Comparison of ENCODE assay signal across 1 cellular context in the genomic region with DNA sequence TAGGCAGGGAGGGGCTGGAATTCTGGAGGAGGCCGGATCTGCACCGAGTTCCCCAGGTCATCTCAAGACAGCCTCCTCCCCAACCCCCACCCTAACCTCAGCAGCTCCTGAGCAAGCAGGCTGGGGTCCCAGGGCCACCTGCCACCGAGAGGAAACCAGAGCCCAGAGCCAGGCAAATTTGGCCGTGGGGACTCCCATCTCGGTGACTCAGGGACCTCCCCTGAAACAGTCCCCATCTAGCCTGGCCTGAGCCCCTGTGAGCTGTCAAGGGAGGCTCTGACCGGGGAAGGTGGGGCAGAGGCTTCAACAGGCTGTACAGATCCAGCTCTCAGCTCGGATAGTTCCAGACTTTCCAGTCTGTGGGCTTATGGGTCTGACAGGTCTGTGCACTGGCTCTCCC.
TF ChIP-seq lines count a peak whose summit lies in the region.

No MANE protein-coding gene starts in this region.

TF ChIP-seq in GM23338, 12 proteins besides CTCF, POLR2A, EP300 and RAD21 (continued from another document):
- TF ChIP-seq, protein P1, sequence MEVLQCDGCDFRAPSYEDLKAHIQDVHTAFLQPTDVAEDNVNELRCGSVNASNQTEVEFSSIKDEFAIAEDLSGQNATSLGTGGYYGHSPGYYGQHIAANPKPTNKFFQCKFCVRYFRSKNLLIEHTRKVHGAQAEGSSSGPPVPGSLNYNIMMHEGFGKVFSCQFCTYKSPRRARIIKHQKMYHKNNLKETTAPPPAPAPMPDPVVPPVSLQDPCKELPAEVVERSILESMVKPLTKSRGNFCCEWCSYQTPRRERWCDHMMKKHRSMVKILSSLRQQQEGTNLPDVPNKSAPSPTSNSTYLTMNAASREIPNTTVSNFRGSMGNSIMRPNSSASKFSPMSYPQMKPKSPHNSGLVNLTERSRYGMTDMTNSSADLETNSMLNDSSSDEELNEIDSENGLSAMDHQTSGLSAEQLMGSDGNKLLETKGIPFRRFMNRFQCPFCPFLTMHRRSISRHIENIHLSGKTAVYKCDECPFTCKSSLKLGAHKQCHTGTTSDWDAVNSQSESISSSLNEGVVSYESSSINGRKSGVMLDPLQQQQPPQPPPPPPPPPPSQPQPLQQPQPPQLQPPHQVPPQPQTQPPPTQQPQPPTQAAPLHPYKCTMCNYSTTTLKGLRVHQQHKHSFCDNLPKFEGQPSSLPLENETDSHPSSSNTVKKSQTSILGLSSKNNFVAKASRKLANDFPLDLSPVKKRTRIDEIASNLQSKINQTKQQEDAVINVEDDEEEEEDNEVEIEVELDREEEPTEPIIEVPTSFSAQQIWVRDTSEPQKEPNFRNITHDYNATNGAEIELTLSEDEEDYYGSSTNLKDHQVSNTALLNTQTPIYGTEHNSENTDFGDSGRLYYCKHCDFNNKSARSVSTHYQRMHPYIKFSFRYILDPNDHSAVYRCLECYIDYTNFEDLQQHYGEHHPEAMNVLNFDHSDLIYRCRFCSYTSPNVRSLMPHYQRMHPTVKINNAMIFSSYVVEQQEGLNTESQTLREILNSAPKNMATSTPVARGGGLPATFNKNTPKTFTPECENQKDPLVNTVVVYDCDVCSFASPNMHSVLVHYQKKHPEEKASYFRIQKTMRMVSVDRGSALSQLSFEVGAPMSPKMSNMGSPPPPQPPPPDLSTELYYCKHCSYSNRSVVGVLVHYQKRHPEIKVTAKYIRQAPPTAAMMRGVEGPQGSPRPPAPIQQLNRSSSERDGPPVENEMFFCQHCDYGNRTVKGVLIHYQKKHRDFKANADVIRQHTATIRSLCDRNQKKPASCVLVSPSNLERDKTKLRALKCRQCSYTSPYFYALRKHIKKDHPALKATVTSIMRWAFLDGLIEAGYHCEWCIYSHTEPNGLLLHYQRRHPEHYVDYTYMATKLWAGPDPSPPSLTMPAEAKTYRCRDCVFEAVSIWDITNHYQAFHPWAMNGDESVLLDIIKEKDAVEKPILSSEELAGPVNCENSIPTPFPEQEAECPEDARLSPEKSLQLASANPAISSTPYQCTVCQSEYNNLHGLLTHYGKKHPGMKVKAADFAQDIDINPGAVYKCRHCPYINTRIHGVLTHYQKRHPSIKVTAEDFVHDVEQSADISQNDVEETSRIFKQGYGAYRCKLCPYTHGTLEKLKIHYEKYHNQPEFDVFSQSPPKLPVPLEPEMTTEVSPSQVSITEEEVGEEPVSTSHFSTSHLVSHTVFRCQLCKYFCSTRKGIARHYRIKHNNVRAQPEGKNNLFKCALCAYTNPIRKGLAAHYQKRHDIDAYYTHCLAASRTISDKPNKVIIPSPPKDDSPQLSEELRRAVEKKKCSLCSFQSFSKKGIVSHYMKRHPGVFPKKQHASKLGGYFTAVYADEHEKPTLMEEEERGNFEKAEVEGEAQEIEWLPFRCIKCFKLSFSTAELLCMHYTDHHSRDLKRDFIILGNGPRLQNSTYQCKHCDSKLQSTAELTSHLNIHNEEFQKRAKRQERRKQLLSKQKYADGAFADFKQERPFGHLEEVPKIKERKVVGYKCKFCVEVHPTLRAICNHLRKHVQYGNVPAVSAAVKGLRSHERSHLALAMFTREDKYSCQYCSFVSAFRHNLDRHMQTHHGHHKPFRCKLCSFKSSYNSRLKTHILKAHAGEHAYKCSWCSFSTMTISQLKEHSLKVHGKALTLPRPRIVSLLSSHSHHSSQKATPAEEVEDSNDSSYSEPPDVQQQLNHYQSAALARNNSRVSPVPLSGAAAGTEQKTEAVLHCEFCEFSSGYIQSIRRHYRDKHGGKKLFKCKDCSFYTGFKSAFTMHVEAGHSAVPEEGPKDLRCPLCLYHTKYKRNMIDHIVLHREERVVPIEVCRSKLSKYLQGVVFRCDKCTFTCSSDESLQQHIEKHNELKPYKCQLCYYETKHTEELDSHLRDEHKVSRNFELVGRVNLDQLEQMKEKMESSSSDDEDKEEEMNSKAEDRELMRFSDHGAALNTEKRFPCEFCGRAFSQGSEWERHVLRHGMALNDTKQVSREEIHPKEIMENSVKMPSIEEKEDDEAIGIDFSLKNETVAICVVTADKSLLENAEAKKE (CRISPR knock-in tag; IDR thresholded peaks at IDR 0.05), result no peak
- TF ChIP-seq, protein P2, sequence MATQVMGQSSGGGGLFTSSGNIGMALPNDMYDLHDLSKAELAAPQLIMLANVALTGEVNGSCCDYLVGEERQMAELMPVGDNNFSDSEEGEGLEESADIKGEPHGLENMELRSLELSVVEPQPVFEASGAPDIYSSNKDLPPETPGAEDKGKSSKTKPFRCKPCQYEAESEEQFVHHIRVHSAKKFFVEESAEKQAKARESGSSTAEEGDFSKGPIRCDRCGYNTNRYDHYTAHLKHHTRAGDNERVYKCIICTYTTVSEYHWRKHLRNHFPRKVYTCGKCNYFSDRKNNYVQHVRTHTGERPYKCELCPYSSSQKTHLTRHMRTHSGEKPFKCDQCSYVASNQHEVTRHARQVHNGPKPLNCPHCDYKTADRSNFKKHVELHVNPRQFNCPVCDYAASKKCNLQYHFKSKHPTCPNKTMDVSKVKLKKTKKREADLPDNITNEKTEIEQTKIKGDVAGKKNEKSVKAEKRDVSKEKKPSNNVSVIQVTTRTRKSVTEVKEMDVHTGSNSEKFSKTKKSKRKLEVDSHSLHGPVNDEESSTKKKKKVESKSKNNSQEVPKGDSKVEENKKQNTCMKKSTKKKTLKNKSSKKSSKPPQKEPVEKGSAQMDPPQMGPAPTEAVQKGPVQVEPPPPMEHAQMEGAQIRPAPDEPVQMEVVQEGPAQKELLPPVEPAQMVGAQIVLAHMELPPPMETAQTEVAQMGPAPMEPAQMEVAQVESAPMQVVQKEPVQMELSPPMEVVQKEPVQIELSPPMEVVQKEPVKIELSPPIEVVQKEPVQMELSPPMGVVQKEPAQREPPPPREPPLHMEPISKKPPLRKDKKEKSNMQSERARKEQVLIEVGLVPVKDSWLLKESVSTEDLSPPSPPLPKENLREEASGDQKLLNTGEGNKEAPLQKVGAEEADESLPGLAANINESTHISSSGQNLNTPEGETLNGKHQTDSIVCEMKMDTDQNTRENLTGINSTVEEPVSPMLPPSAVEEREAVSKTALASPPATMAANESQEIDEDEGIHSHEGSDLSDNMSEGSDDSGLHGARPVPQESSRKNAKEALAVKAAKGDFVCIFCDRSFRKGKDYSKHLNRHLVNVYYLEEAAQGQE (IDR thresholded peaks at IDR 0.05; ENCODE audit: unreplicated experiment), result no peak
- TF ChIP-seq NANOG (IDR thresholded peaks at IDR 0.05; ENCODE audit: borderline replicate concordance), result no peak
